Comparison of ENCODE assay signal across 8 cellular contexts in genomic region chr7:98282727-98283126, GRCh38. TPM values are rescaled to one million over a fixed set of nuclear protein-coding genes. Genes with fewer than 3 reads are reported as not detected.
DNase-seq lines count a peak whose midpoint lies in the region; ATAC-seq, FAIRE-seq and TF ChIP-seq lines count a peak whose summit lies in the region.

No MANE protein-coding gene starts in this region.

- H3K36me3 Mint-ChIP-seq in activated naive CD4-positive, alpha-beta T cell treated with anti-CD3 and anti-CD28 coated beads, Interleukin-2, amount 10 ng/mL, durations not matched to agents 7 days and 5 days, result peaks cover 9% of the 10 kb centered on the region

- H3K27me3 ChIP-seq in body of pancreas (no peaks in the 10 kb centered on the region), upper lobe of right lung (no peaks in the 10 kb centered on the region)

- no peaks in the 10 kb centered on the region for H3K9me3 Mint-ChIP-seq in activated naive CD4-positive, alpha-beta T cell treated with anti-CD3 and anti-CD28 coated beads, Interleukin-2, amount 10 ng/mL, durations not matched to agents 7 days and 5 days

- H3K4me3 ChIP-seq in body of pancreas (peak overlapping the region; percentile 79 to 87), upper lobe of right lung (peak overlapping the region; percentile 88)

- no peak for TF ChIP-seq POLR2A in body of pancreas (IDR thresholded peaks at IDR 0.05)

- DNase-seq in activated naive CD4-positive, alpha-beta T cell treated with anti-CD3 and anti-CD28 coated beads, Interleukin-2, amount 10 ng/mL, durations not matched to agents 7 days and 5 days, result no peak
- no peak for DNase-seq in activated naive CD4-positive, alpha-beta T cell treated with anti-CD3 and anti-CD28 coated beads, Interleukin-2, amount 50 U/mL, for 16 hours
- DNase-seq in body of pancreas, result no peak
- peak; percentile 29 for DNase-seq in medulla oblongata (ENCODE audit: extremely low spot score)
- no peak for DNase-seq in upper lobe of right lung
- no peak for DNase-seq in NCI-H82 treated with DMSO at 0.1 percent for 48 hours (lab: John Stamatoyannopoulos, UW; ENCODE audit: unreplicated experiment)
- no peak for DNase-seq in D721Med (ENCODE audit: insufficient read length, low spot score)

- ATAC-seq in body of pancreas (no peak), upper lobe of right lung (no peak), GM18909 (IDR thresholded peaks at IDR 0.05; ENCODE audit: poor library complexity, unreplicated experiment) (no peak)

- H3K27me3 Mint-ChIP-seq in activated naive CD4-positive, alpha-beta T cell treated with anti-CD3 and anti-CD28 coated beads, Interleukin-2, amount 10 ng/mL, durations not matched to agents 7 days and 5 days, result no peaks in the 10 kb centered on the region

- TF ChIP-seq CTCF in body of pancreas (IDR thresholded peaks at IDR 0.05) (no peak), upper lobe of right lung (IDR thresholded peaks at IDR 0.05) (no peak), D721Med (IDR thresholded peaks at IDR 0.05; ENCODE audit: insufficient read depth, missing control alignments) (no peak)

- H3K4me1 ChIP-seq in body of pancreas, result peaks cover 80% of the 10 kb centered on the region
- peaks cover 45% of the 10 kb centered on the region for H3K4me1 ChIP-seq in upper lobe of right lung

- H3K27ac ChIP-seq in body of pancreas, result peak overlapping the region; percentile 95 to 99 (median 97)
- peak overlapping the region; percentile 96 for H3K27ac ChIP-seq in upper lobe of right lung

- H3K36me3 ChIP-seq in body of pancreas (replicated peaks in 1 of 2; ENCODE audit: insufficient read depth in 1 of 2, low read depth in 2 of 2) (no peaks in the 10 kb centered on the region), upper lobe of right lung (peaks cover 19% of the 10 kb centered on the region)

- no peak for FAIRE-seq in D721Med (lab: Jason Lieb, UNC)

- intact Hi-C loops in body of pancreas (cut with DNase I), result no loop called here
- intact Hi-C loops in upper lobe of right lung (cut with DNase I), result no loop called here

- H3K9me3 ChIP-seq in body of pancreas (no peaks in the 10 kb centered on the region), upper lobe of right lung (no peaks in the 10 kb centered on the region)

- 8 to 17% methylated on average over 11 to 16 of the region's 16 CpGs for WGBS in body of pancreas, 2 donors

- H3K4me1 Mint-ChIP-seq in activated naive CD4-positive, alpha-beta T cell treated with anti-CD3 and anti-CD28 coated beads, Interleukin-2, amount 10 ng/mL, durations not matched to agents 7 days and 5 days, result peaks cover 30% of the 10 kb centered on the region

- peak overlapping the region; percentile 82 for H3K4me3 Mint-ChIP-seq in activated naive CD4-positive, alpha-beta T cell treated with anti-CD3 and anti-CD28 coated beads, Interleukin-2, amount 10 ng/mL, durations not matched to agents 7 days and 5 days

- H3K27ac Mint-ChIP-seq in activated naive CD4-positive, alpha-beta T cell treated with anti-CD3 and anti-CD28 coated beads, Interleukin-2, amount 10 ng/mL, durations not matched to agents 7 days and 5 days, result peak overlapping the region; percentile 70

- CTCF ChIA-PET in activated naive CD4-positive, alpha-beta T cell treated with anti-CD3 and anti-CD28 coated beads, Interleukin-2, amount 10 ng/mL, durations not matched to agents 7 days and 5 days (lab: Charles Lee), result no interaction called here

RNA-seq across cellular contexts. Expression of gene BRI3, which starts 1.2 kb away (rescaled TPM):
- 10 to 100 TPM; 29.0 to 44.9 TPM for total RNA-seq in body of pancreas
- 530 TPM for total RNA-seq in upper lobe of right lung

RNA-seq across cellular contexts. Expression of gene TECPR1, which starts 30.7 kb away (rescaled TPM):
- 10 to 100 TPM; 19.7 to 28.3 TPM for total RNA-seq in body of pancreas
- total RNA-seq in upper lobe of right lung, result 55.2 TPM

Comparison
In these comparisons a context has a peak if more than half of its experiments do, and no peak if none do; other contexts are left out.
1. RNA of gene BRI3, which starts 1.2 kb away (total RNA-seq): 530 TPM in upper lobe of right lung (single experiment); 29.0 to 44.9 TPM in body of pancreas; every median in the first group is over 10 times any median in the second.